In genomic region chr2:145043399-145043834, GRCh38 we compare ENCODE assay signal across 16 cellular contexts.
DNase-seq lines count a peak whose midpoint lies in the region; ATAC-seq, FAIRE-seq and TF ChIP-seq lines count a peak whose summit lies in the region.
"Had no signal": no experiment of that assay in that cellular context is flagged by ENCODE, and none has a peak within 500 bp of the region (broad histone marks: within the 10 kb centered on the region; RNA-seq: fewer than 3 reads in every experiment).

No MANE protein-coding gene starts in this region.

- DNase-seq in A673 (ENCODE audit: low spot score) (peak; percentile 63), IMR-90 (no peak), anterior cingulate cortex (lab: John Stamatoyannopoulos, UW) (peak in 38 of 58 donors; percentile 3 to 86 (median 44)), islet precursor cell (peak; percentile 85), erythroblast (lab: John Stamatoyannopoulos, UW) (no peak), pancreas (no peak)
- DNase-seq in stimulated activated naive B cell treated with anti-CD40 and anti-IgM and Interleukin-4, amounts not matched to agents 10 μg/mL and 1 μg/mL and 100 μg/mL, for 72 hours: no peak
- DNase-seq: activated naive CD4-positive, alpha-beta T cell; AML-193; effector CD4-positive, alpha-beta T cell; NCI-H2107; stimulated activated CD4-positive, alpha-beta T cell treated with anti-CD3 and anti-CD28 coated beads, Interleukin-12 subunit alpha, Interleukin-12 subunit beta, amount 100 ng/mL, for 4 hours had no signal

- in situ Hi-C loops in IMR-90 (cut with MboI; ENCODE audit: low sequenced_read_pairs): no loop called here

- CTCF ChIA-PET in A673 (lab: Charles Lee): no interaction called here
- CTCF ChIA-PET in IMR-90 (lab: Yijun Ruan, JAX): interaction anchor here (0.7 kb wide), 1 partner anchor 819 kb away, joined by 3 read pairs; no protein-coding TSS in a partner anchor

- H3K4me1 Mint-ChIP-seq in stimulated activated naive B cell treated with anti-CD40 and anti-IgM and Interleukin-4, amounts not matched to agents 10 μg/mL and 1 μg/mL and 100 μg/mL, for 72 hours: no peaks in the 10 kb centered on the region

- peak overlapping the region; percentile 99 for H3K27ac ChIP-seq in A673 (ENCODE audit: low read depth, low read length, poor library complexity, severe bottlenecking)
- H3K27ac ChIP-seq in IMR-90 (ENCODE audit: insufficient read depth, low read length): no peak overlapping the region
- no peak overlapping the region for H3K27ac ChIP-seq in pancreas

- H3K36me3 ChIP-seq in A673 (ENCODE audit: insufficient read depth, low read length, poor library complexity, severe bottlenecking) (no peaks in the 10 kb centered on the region), IMR-90 (ENCODE audit: control insufficient read depth, insufficient read depth, low read length) (no peaks in the 10 kb centered on the region), pancreas (no peaks in the 10 kb centered on the region)
- H3K36me3 ChIP-seq: HAP-1 had no signal

- H3K4me2 ChIP-seq in IMR-90 (ENCODE audit: low read depth, low read length): no peak overlapping the region

- no peak overlapping the region for H2BK15ac ChIP-seq in IMR-90 (ENCODE audit: low read depth, low read length)

- H3K27me3 Mint-ChIP-seq in stimulated activated naive B cell treated with anti-CD40 and anti-IgM and Interleukin-4, amounts not matched to agents 10 μg/mL and 1 μg/mL and 100 μg/mL, for 72 hours: no peaks in the 10 kb centered on the region
- H3K27me3 Mint-ChIP-seq: brain had no signal

- no peak for TF ChIP-seq RAD21 in IMR-90 (IDR thresholded peaks at IDR 0.05; ENCODE audit: low read length)

- no peak for TF ChIP-seq POLR2A in IMR-90 (IDR thresholded peaks at IDR 0.05; ENCODE audit: low read depth, low read length)
- TF ChIP-seq POLR2A in erythroblast (IDR thresholded peaks at IDR 0.05; ENCODE audit: low read length): no peak

- POLR2A ChIA-PET in A673 (lab: Charles Lee; ENCODE audit: low non-redundant PET) (no interaction called here), IMR-90 (lab: Charles Lee; ENCODE audit: unreplicated experiment) (no interaction called here)

- H4K20me1 ChIP-seq in IMR-90 (ENCODE audit: insufficient read depth, low read length): no peaks in the 10 kb centered on the region

- H3K18ac ChIP-seq in IMR-90 (ENCODE audit: low read depth, low read length): no peak overlapping the region

- H4K5ac ChIP-seq in IMR-90 (ENCODE audit: low read depth, low read length): no peak overlapping the region

- H4K91ac ChIP-seq in IMR-90 (ENCODE audit: insufficient read depth, low read depth, low read length): no peak overlapping the region

- TF ChIP-seq CTCF in A673 (conservative IDR thresholded peaks at IDR 0.05; ENCODE audit: low read depth, low read length): peak; percentile 48
- TF ChIP-seq CTCF in IMR-90 (conservative IDR thresholded peaks at IDR 0.05; ENCODE audit: low read depth, low read length): no peak
- no peak for TF ChIP-seq CTCF in pancreas (IDR thresholded peaks at IDR 0.05)

- WGBS in IMR-90 (ENCODE audit: extremely low coverage in 2 of 2, insufficient read length in 1 of 2), 2 experiments: 100% methylated on average over 3 of the region's 6 CpGs; no CpG with 5 or more reads in 1 of the 2 experiments
- 73 to 76% methylated on average over 6 of the region's 6 CpGs for WGBS in pancreas, 2 donors

- no peaks in the 10 kb centered on the region for H3K9me1 ChIP-seq in IMR-90 (ENCODE audit: insufficient read depth, low read length)

- no peak overlapping the region for H3K27ac Mint-ChIP-seq in stimulated activated naive B cell treated with anti-CD40 and anti-IgM and Interleukin-4, amounts not matched to agents 10 μg/mL and 1 μg/mL and 100 μg/mL, for 72 hours
- H3K27ac Mint-ChIP-seq: brain, mesothelial cell of epicardium had no signal

- no peaks in the 10 kb centered on the region for H3K36me3 Mint-ChIP-seq in stimulated activated naive B cell treated with anti-CD40 and anti-IgM and Interleukin-4, amounts not matched to agents 10 μg/mL and 1 μg/mL and 100 μg/mL, for 72 hours
- H3K36me3 Mint-ChIP-seq: brain, mesothelial cell of epicardium had no signal

- no peak overlapping the region for H2AFZ ChIP-seq in IMR-90 (replicated peaks; ENCODE audit: low read length, poor library complexity)

- no peak overlapping the region for H3K9ac ChIP-seq in IMR-90 (ENCODE audit: low read depth, low read length)

- no peak overlapping the region for H2BK120ac ChIP-seq in IMR-90 (ENCODE audit: low read depth, low read length)

- BruUV-seq in A673 (replicated peaks; lab: Mats Ljungman, UMichigan) (no TSS peak), IMR-90 (replicated peaks; lab: Mats Ljungman, UMichigan) (no TSS peak)

- no peak overlapping the region for H3K4me3 Mint-ChIP-seq in stimulated activated naive B cell treated with anti-CD40 and anti-IgM and Interleukin-4, amounts not matched to agents 10 μg/mL and 1 μg/mL and 100 μg/mL, for 72 hours
- H3K4me3 Mint-ChIP-seq: brain, mesothelial cell of epicardium had no signal

- H3K4me1 ChIP-seq in A673 (ENCODE audit: insufficient read depth, low read length, poor library complexity, severe bottlenecking) (peaks cover 36% of the 10 kb centered on the region), IMR-90 (ENCODE audit: control insufficient read depth, insufficient read depth, low read length) (no peaks in the 10 kb centered on the region), pancreas (no peaks in the 10 kb centered on the region)
- H3K4me1 ChIP-seq: HAP-1 had no signal

- no peak overlapping the region for H3K23ac ChIP-seq in IMR-90 (ENCODE audit: low read depth, low read length)

- no peak overlapping the region for H3K4ac ChIP-seq in IMR-90 (ENCODE audit: low read depth, low read length)

- no peak for FAIRE-seq in pancreas (lab: Jason Lieb, UNC)

- no peak overlapping the region for H2AK5ac ChIP-seq in IMR-90 (ENCODE audit: low read depth, low read length)

- H3K4me3 ChIP-seq in A673 (ENCODE audit: low read depth, low read length, poor library complexity, severe bottlenecking) (no peak overlapping the region), IMR-90 (ENCODE audit: insufficient read depth, low read depth, low read length) (no peak overlapping the region), pancreas (no peak overlapping the region)
- H3K4me3 ChIP-seq: HAP-1 had no signal

- H3K9me3 ChIP-seq in A673 (ENCODE audit: low read depth, low read length, poor library complexity, severe bottlenecking) (no peaks in the 10 kb centered on the region), IMR-90 (ENCODE audit: control insufficient read depth, insufficient read depth, low read length) (no peaks in the 10 kb centered on the region), pancreas (no peaks in the 10 kb centered on the region)
- H3K9me3 ChIP-seq: HAP-1 had no signal

- dilution Hi-C loops in IMR-90 (cut with HindIII; ENCODE audit: low sequenced_read_pairs, unreplicated experiment): no loop called here

- H3K79me1 ChIP-seq in IMR-90 (ENCODE audit: low read depth in 1 of 2, low read length in 2 of 2): no peaks in the 10 kb centered on the region

- no peak overlapping the region for H3K56ac ChIP-seq in IMR-90 (ENCODE audit: extremely low read depth, insufficient read depth, low read length)

- H3K27me3 ChIP-seq in A673 (replicated peaks; ENCODE audit: insufficient read depth, low read depth, low read length, poor library complexity) (no peaks in the 10 kb centered on the region), IMR-90 (ENCODE audit: control insufficient read depth, insufficient read depth, low read length) (no peaks in the 10 kb centered on the region), pancreas (no peaks in the 10 kb centered on the region)

- no peak overlapping the region for H4K8ac ChIP-seq in IMR-90 (ENCODE audit: low read depth in 2 of 2, low read length in 2 of 2)

- no peak overlapping the region for H2BK20ac ChIP-seq in IMR-90 (ENCODE audit: low read depth, low read length)

- intact Hi-C loops in A673 (cut with micrococcal nuclease; ENCODE audit: unreplicated experiment) (loop anchor here (5.0 kb wide), 1 partner anchor 1201 kb away; no protein-coding TSS in a partner anchor), IMR-90 (cut with micrococcal nuclease) (no loop called here), pancreas (cut with DNase I) (no loop called here)

- H2BK5ac ChIP-seq in IMR-90 (ENCODE audit: low read depth, low read length, poor library complexity, severe bottlenecking): no peak overlapping the region

- no peak overlapping the region for H2AK9ac ChIP-seq in IMR-90 (replicated peaks; ENCODE audit: low read depth, low read length, poor library complexity)

- no peak overlapping the region for H3K14ac ChIP-seq in IMR-90 (replicated peaks; ENCODE audit: low read depth, low read length)

- ATAC-seq in IMR-90 (ENCODE audit: low read depth) (no peak), HG03039 (IDR thresholded peaks at IDR 0.05; ENCODE audit: unreplicated experiment) (no peak), pancreas (no peak)
- no peak for ATAC-seq in stimulated activated naive B cell treated with anti-CD40 and anti-IgM and Interleukin-4, amounts not matched to agents 10 μg/mL and 1 μg/mL and 100 μg/mL, for 72 hours (replicated peaks)

- H3K9me3 Mint-ChIP-seq in stimulated activated naive B cell treated with anti-CD40 and anti-IgM and Interleukin-4, amounts not matched to agents 10 μg/mL and 1 μg/mL and 100 μg/mL, for 72 hours: no peaks in the 10 kb centered on the region

TF ChIP-seq in IMR-90, 13 proteins besides CTCF, POLR2A, EP300 and RAD21:
- TF ChIP-seq MAFK (IDR thresholded peaks at IDR 0.05; ENCODE audit: low read depth, low read length) (peak; percentile 39; the same call in 1 of the 2 replicates), NFE2L2 (IDR thresholded peaks at IDR 0.05; ENCODE audit: low read depth, low read length) (no peak), CHD1 (IDR thresholded peaks at IDR 0.05; ENCODE audit: low read depth, low read length) (no peak)

Comparison
In these comparisons a context has a peak if more than half of its experiments do, and no peak if none do; other contexts are left out.
1. DNase-seq: peak in A673 (single experiment), anterior cingulate cortex (38 of 58) and islet precursor cell (single experiment); none in IMR-90 (single experiment), stimulated activated naive B cell treated with anti-CD40 and anti-IgM and Interleukin-4, amounts not matched to agents 10 μg/mL and 1 μg/mL and 100 μg/mL, for 72 hours (single experiment), erythroblast (0 of 2) and pancreas (0 of 6).